In genomic region chr2:20803287-20803686, GRCh38 we compare ENCODE assay signal across 13 cellular contexts. TPM values are rescaled to one million over a fixed set of nuclear protein-coding genes. Genes with fewer than 3 reads are reported as not detected.
DNase-seq lines count a peak whose midpoint lies in the region; ATAC-seq and TF ChIP-seq lines count a peak whose summit lies in the region.
"Had no signal": no experiment of that assay in that cellular context is flagged by ENCODE, and none has a peak within 500 bp of the region (broad histone marks: within the 10 kb centered on the region; RNA-seq: fewer than 3 reads in every experiment).

No MANE protein-coding gene starts in this region.

- no peaks in the 10 kb centered on the region for H3K9me3 Mint-ChIP-seq in endodermal cell
- H3K9me3 Mint-ChIP-seq: CD8-positive, alpha-beta memory T cell had no signal

- H3K4me3 ChIP-seq in endodermal cell (ENCODE audit: low read length), result no peak overlapping the region
- no peak overlapping the region for H3K4me3 ChIP-seq in liver (ENCODE audit: low read depth in 1 of 3, low read length in 3 of 3)
- no peak overlapping the region for H3K4me3 ChIP-seq in upper lobe of right lung

- H3K27ac Mint-ChIP-seq in endodermal cell, result peak overlapping the region; percentile 12

- H3K4me1 ChIP-seq in endodermal cell (ENCODE audit: control insufficient read depth, insufficient read depth, low read length), result no peaks in the 10 kb centered on the region
- H3K4me1 ChIP-seq in liver (ENCODE audit: control insufficient read depth in 4 of 4, insufficient read depth in 4 of 4, low read length in 3 of 4), result peaks cover 0 to 8% (median 4%) of the 10 kb centered on the region in 4 donors
- H3K4me1 ChIP-seq in upper lobe of right lung, result no peaks in the 10 kb centered on the region

- no peaks in the 10 kb centered on the region for H3K36me3 ChIP-seq in endodermal cell (ENCODE audit: control insufficient read depth, insufficient read depth, low read length)
- H3K36me3 ChIP-seq in liver (ENCODE audit: control insufficient read depth in 4 of 4, insufficient read depth in 3 of 4, low read depth in 1 of 4, low read length in 3 of 4), result no peaks in the 10 kb centered on the region
- H3K36me3 ChIP-seq in upper lobe of right lung, result no peaks in the 10 kb centered on the region

- no peaks in the 10 kb centered on the region for H3K36me3 Mint-ChIP-seq in endodermal cell (ENCODE audit: low read depth)

- no peaks in the 10 kb centered on the region for H3K27me3 Mint-ChIP-seq in endodermal cell (ENCODE audit: insufficient read depth)
- H3K27me3 Mint-ChIP-seq: CD8-positive, alpha-beta memory T cell had no signal

- DNase-seq in HuH-7.5 (ENCODE audit: low spot score) (peak; percentile 9), endodermal cell (no peak), upper lobe of right lung (peak; percentile 66), T-helper 1 cell (no peak), NCI-H1930 (lab: John Stamatoyannopoulos, UW) (no peak)
- DNase-seq: CD8-positive, alpha-beta memory T cell; KBM-7; NCI-H1105; NCI-H1694 treated with DMSO at 0.1 percent for 48 hours; NCI-H446; NCI-H748 treated with DMSO at 0.1 percent for 48 hours had no signal

- no peaks in the 10 kb centered on the region for H3K4me1 Mint-ChIP-seq in endodermal cell

- TF ChIP-seq CTCF in endodermal cell (conservative IDR thresholded peaks at IDR 0.05) (no peak), liver (IDR thresholded peaks at IDR 0.05; ENCODE audit: low read depth, low read length, missing input control) (no peak), upper lobe of right lung (IDR thresholded peaks at IDR 0.05) (no peak)

- H3K9me3 ChIP-seq in endodermal cell (ENCODE audit: control insufficient read depth, low read length) (no peaks in the 10 kb centered on the region), liver (ENCODE audit: control insufficient read depth in 4 of 4, low read length in 3 of 4) (no peaks in the 10 kb centered on the region), upper lobe of right lung (no peaks in the 10 kb centered on the region)

- H3K27me3 ChIP-seq in endodermal cell (ENCODE audit: control insufficient read depth, insufficient read depth, low read length, poor library complexity, severe bottlenecking) (no peaks in the 10 kb centered on the region), liver (ENCODE audit: control insufficient read depth in 4 of 4, insufficient read depth in 4 of 4, low read length in 3 of 4) (no peaks in the 10 kb centered on the region), upper lobe of right lung (no peaks in the 10 kb centered on the region)

- intact Hi-C loops in upper lobe of right lung (cut with DNase I), result no loop called here

- TF ChIP-seq RAD21 in liver (IDR thresholded peaks at IDR 0.05), result no peak

- no peak overlapping the region for H3K4me3 Mint-ChIP-seq in endodermal cell
- H3K4me3 Mint-ChIP-seq: CD8-positive, alpha-beta memory T cell had no signal

- WGBS in endodermal cell (ENCODE audit: insufficient coverage in 1 of 2, insufficient read length in 1 of 2), 2 experiments, result 89 to 100% methylated on average over 3 of the region's 3 CpGs
- WGBS in liver, result 71% methylated on average over 3 of the region's 3 CpGs

- H3K9ac ChIP-seq in endodermal cell (ENCODE audit: extremely low read depth, low read length, poor library complexity, severe bottlenecking) (no peak overlapping the region), liver (ENCODE audit: low read depth in 1 of 2, low read length in 2 of 2) (no peak overlapping the region)

- no peak overlapping the region for H3K27ac ChIP-seq in endodermal cell (ENCODE audit: low read depth, low read length)
- no peak overlapping the region for H3K27ac ChIP-seq in liver (ENCODE audit: low read depth in 1 of 2, low read length in 2 of 2)
- no peak overlapping the region for H3K27ac ChIP-seq in upper lobe of right lung

- ATAC-seq in upper lobe of right lung (peak; percentile 98), HG02610 (IDR thresholded peaks at IDR 0.05; ENCODE audit: unreplicated experiment) (no peak)

TF ChIP-seq in liver, 16 proteins besides CTCF, POLR2A, EP300 and RAD21:
- no peak for TF ChIP-seq ATF3 (IDR thresholded peaks at IDR 0.05)
- TF ChIP-seq SP1 (IDR thresholded peaks at IDR 0.05), result peak; percentile 30
- TF ChIP-seq RXRA (IDR thresholded peaks at IDR 0.05), result peak in 1 of 2 donors; percentile 18
- TF ChIP-seq HNF4A (conservative IDR thresholded peaks at IDR 0.05), result peak in 1 of 2 donors; percentile 19

RNA-seq across cellular contexts. Expression of gene LDAH, which starts 19.6 kb away (rescaled TPM):
- 10 to 100 TPM; 28.7 to 42.2 TPM for total RNA-seq in endodermal cell
- 43.3 TPM for polyA plus RNA-seq in endodermal cell (2013, experiment 1 of 2)
- 33.5 TPM for polyA plus RNA-seq in endodermal cell (2013, experiment 2 of 2)
- 10 to 100 TPM; 10.4 to 17.7 TPM for total RNA-seq in liver
- polyA plus RNA-seq in liver, result 1 to 10 TPM; 5.8 to 9.0 TPM
- 17.9 TPM for total RNA-seq in upper lobe of right lung

Comparison
In these comparisons a context has a peak if more than half of its experiments do, and no peak if none do; other contexts are left out.
1. DNase-seq: peak in HuH-7.5 (single experiment) and upper lobe of right lung (single experiment); none in endodermal cell (single experiment), T-helper 1 cell (0 of 5) and NCI-H1930 (0 of 2).